ENCODE assay signal across 18 cellular contexts in genomic region chr9:91817106-91817492, GRCh38.
DNase-seq lines count a peak whose midpoint lies in the region; ATAC-seq and TF ChIP-seq lines count a peak whose summit lies in the region.
"Had no signal": no experiment of that assay in that cellular context is flagged by ENCODE, and none has a peak within 500 bp of the region (broad histone marks: within the 10 kb centered on the region; RNA-seq: fewer than 3 reads in every experiment).

No MANE protein-coding gene starts in this region.

- TF ChIP-seq EP300 in stomach (IDR thresholded peaks at IDR 0.05), result no peak

- H3K9me3 ChIP-seq in GM23248 (ENCODE audit: low read depth), result no peaks in the 10 kb centered on the region
- H3K9me3 ChIP-seq in muscle layer of colon (ENCODE audit: low read length), result no peaks in the 10 kb centered on the region
- H3K9me3 ChIP-seq in stomach, result no peaks in the 10 kb centered on the region
- H3K9me3 ChIP-seq: gastrocnemius medialis had no signal

- H3K27ac Mint-ChIP-seq in chondrocyte (ENCODE audit: unreplicated experiment), result peak overlapping the region; percentile 90
- H3K27ac Mint-ChIP-seq: activated CD4-positive, alpha-beta memory T cell treated with anti-CD3 and anti-CD28 coated beads for 36 hours; activated naive CD8-positive, alpha-beta T cell treated with anti-CD3 and anti-CD28 coated beads, Interleukin-2, amount 50 U/mL, for 24 hours had no signal

- H3K27me3 ChIP-seq in GM23248 (replicated peaks; ENCODE audit: insufficient read depth) (no peaks in the 10 kb centered on the region), muscle layer of colon (ENCODE audit: control insufficient read depth in 1 of 2, insufficient read depth in 2 of 2, low read length in 2 of 2) (no peaks in the 10 kb centered on the region), stomach (no peaks in the 10 kb centered on the region)
- H3K27me3 ChIP-seq: gastrocnemius medialis had no signal

- ATAC-seq in HG02938 (IDR thresholded peaks at IDR 0.05; ENCODE audit: unreplicated experiment), result no peak
- ATAC-seq: activated naive CD8-positive, alpha-beta T cell treated with anti-CD3 and anti-CD28 coated beads, Interleukin-2, amount 50 U/mL, for 24 hours; gastrocnemius medialis had no signal

- peaks cover 45% of the 10 kb centered on the region for H3K4me1 Mint-ChIP-seq in chondrocyte (ENCODE audit: low read depth)
- H3K4me1 Mint-ChIP-seq: activated naive CD8-positive, alpha-beta T cell treated with anti-CD3 and anti-CD28 coated beads, Interleukin-2, amount 50 U/mL, for 24 hours had no signal

- TF ChIP-seq CTCF in chondrocyte (IDR thresholded peaks at IDR 0.05), result no peak
- TF ChIP-seq CTCF in stomach (IDR thresholded peaks at IDR 0.05), result no peak

- H3K36me3 ChIP-seq in GM23248 (ENCODE audit: low read depth), result no peaks in the 10 kb centered on the region
- no peaks in the 10 kb centered on the region for H3K36me3 ChIP-seq in muscle layer of colon (ENCODE audit: insufficient read depth, low read length)
- H3K36me3 ChIP-seq in stomach, result no peaks in the 10 kb centered on the region
- H3K36me3 ChIP-seq: gastrocnemius medialis had no signal

- DNase-seq in GM23248 (no peak), chondrocyte (ENCODE audit: low spot score) (no peak), stomach (no peak), anterior cingulate cortex (lab: John Stamatoyannopoulos, UW) (no peak), cerebellar cortex (ENCODE audit: low spot score) (no peak)
- no peak for DNase-seq in activated T-cell treated with anti-CD3 and anti-CD28 coated beads, Interleukin-2, amount 50 U/mL, for 1 hour
- DNase-seq: activated CD4-positive, alpha-beta memory T cell treated with anti-CD3 and anti-CD28 coated beads for 36 hours; activated naive CD8-positive, alpha-beta T cell treated with anti-CD3 and anti-CD28 coated beads, Interleukin-2, amount 50 U/mL, for 24 hours; activated T-cell treated with anti-CD3 and anti-CD28 coated beads, Interleukin-2, amount 50 U/mL, for 48 hours; cerebellar nuclear complex; gastrocnemius medialis; stimulated activated CD4-positive, alpha-beta T cell treated with anti-CD3 and anti-CD28 coated beads, Interleukin-4, amount 100 ng/mL, for 4 hours; SW 1271; trophoblast cell had no signal

- 35 to 51% methylated on average over 8 of the region's 8 CpGs for WGBS in GM23248 (ENCODE audit: low coverage in 1 of 2, low lambda C conversion rate in 2 of 2, missing lambda C conversion rate in 2 of 2), 2 experiments
- 51 to 68% (median 64%) methylated on average over 4 to 8 of the region's 8 CpGs for WGBS in stomach, 5 donors

- peak overlapping the region; percentile 76 for H3K4me2 ChIP-seq in GM23248 (ENCODE audit: unreplicated experiment)

- no peaks in the 10 kb centered on the region for H3K9me3 Mint-ChIP-seq in chondrocyte (ENCODE audit: low read depth)
- H3K9me3 Mint-ChIP-seq: activated CD4-positive, alpha-beta memory T cell treated with anti-CD3 and anti-CD28 coated beads for 36 hours; activated naive CD8-positive, alpha-beta T cell treated with anti-CD3 and anti-CD28 coated beads, Interleukin-2, amount 50 U/mL, for 24 hours had no signal

- no peak overlapping the region for H3K4me3 Mint-ChIP-seq in chondrocyte (ENCODE audit: unreplicated experiment)
- H3K4me3 Mint-ChIP-seq: activated CD4-positive, alpha-beta memory T cell treated with anti-CD3 and anti-CD28 coated beads for 36 hours; activated naive CD8-positive, alpha-beta T cell treated with anti-CD3 and anti-CD28 coated beads, Interleukin-2, amount 50 U/mL, for 24 hours had no signal

- H3K27ac ChIP-seq in GM23248 (peak overlapping the region; percentile 83), muscle layer of colon (ENCODE audit: low read depth, low read length) (peak overlapping the region; percentile 54), stomach (peak overlapping the region; percentile 47 to 85 (median 82))
- H3K27ac ChIP-seq: gastrocnemius medialis, RWPE1 had no signal

- H3K4me3 ChIP-seq in GM23248, result peak overlapping the region; percentile 62; the same call in 1 of the 2 replicates
- peak overlapping the region in 1 of 2 donors; percentile 12 for H3K4me3 ChIP-seq in muscle layer of colon (ENCODE audit: low read depth in 1 of 2, low read length in 2 of 2)
- peak overlapping the region in 2 of 4 donors; percentile 25 to 33 for H3K4me3 ChIP-seq in stomach
- H3K4me3 ChIP-seq: gastrocnemius medialis, lung had no signal

- H3K9me2 ChIP-seq in GM23248 (ENCODE audit: insufficient read depth), result no peaks in the 10 kb centered on the region

- no peaks in the 10 kb centered on the region for H3K36me3 Mint-ChIP-seq in chondrocyte (ENCODE audit: low read depth)
- H3K36me3 Mint-ChIP-seq: activated CD4-positive, alpha-beta memory T cell treated with anti-CD3 and anti-CD28 coated beads for 36 hours had no signal

- H3K79me2 ChIP-seq in GM23248 (ENCODE audit: insufficient read depth), result no peaks in the 10 kb centered on the region

- in situ Hi-C loops in GM23248 (cut with MboI), result no loop called here

- H3K9ac ChIP-seq in GM23248 (peak overlapping the region; percentile 77), muscle layer of colon (ENCODE audit: low read length) (no peak overlapping the region)

- intact Hi-C loops in stomach (cut with DNase I; ENCODE audit: low total_unique reads), result no loop called here

- no peaks in the 10 kb centered on the region for H4K20me1 ChIP-seq in GM23248 (ENCODE audit: insufficient read depth)

- H3K4me1 ChIP-seq in GM23248 (ENCODE audit: insufficient read depth), result peaks cover 24% of the 10 kb centered on the region
- peaks cover 70% of the 10 kb centered on the region for H3K4me1 ChIP-seq in muscle layer of colon (ENCODE audit: insufficient read depth, low read length)
- peaks cover 31 to 73% (median 48%) of the 10 kb centered on the region in 4 donors for H3K4me1 ChIP-seq in stomach
- H3K4me1 ChIP-seq: gastrocnemius medialis had no signal

- TF ChIP-seq POLR2A in stomach (IDR thresholded peaks at IDR 0.05), result no peak

- peaks cover 9% of the 10 kb centered on the region; the same call in 1 of the 2 replicates for H3F3A ChIP-seq in GM23248 (ENCODE audit: insufficient read depth)

- no peak overlapping the region for H2AFZ ChIP-seq in GM23248

- H3K27me3 Mint-ChIP-seq in chondrocyte (ENCODE audit: low read depth), result no peaks in the 10 kb centered on the region
